In the genomic region with DNA sequence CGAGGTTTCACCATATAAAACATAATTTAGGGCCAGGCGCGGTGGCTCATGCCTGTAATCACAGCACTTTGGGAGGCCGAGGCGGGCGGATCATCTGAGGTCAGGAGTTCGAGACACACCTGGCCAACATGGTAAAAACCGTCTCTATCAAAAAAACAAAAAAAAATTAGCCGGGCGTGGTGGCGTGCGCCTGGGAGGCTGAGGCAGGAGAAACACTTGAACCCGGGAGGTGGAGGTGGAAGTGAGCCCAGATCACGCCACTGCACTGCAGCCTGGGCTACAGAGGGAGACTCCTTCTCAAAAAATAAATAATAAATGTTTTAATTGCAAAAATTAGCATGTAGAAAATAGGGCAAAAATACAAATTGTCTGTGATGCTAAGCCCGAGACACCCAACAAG, we compare ENCODE assay signal across 8 cellular contexts. TPM values are rescaled to one million over a fixed set of nuclear protein-coding genes. Genes with fewer than 3 reads are reported as not detected.
DNase-seq lines count a peak whose midpoint lies in the region; ATAC-seq and TF ChIP-seq lines count a peak whose summit lies in the region.

No MANE protein-coding gene starts in this region.

- H3K4me3 Mint-ChIP-seq in mesothelial cell of epicardium, result peak overlapping the region; percentile 87

- peak overlapping the region; percentile 94 for H3K4me3 ChIP-seq in HL-60 (replicated peaks; ENCODE audit: insufficient read depth, low read length)
- H3K4me3 ChIP-seq in body of pancreas, result peak overlapping the region in 1 of 2 donors; percentile 55

- no peaks in the 10 kb centered on the region for H3K36me3 ChIP-seq in body of pancreas (replicated peaks in 1 of 2; ENCODE audit: insufficient read depth in 1 of 2, low read depth in 2 of 2)

- H3K9me3 ChIP-seq in body of pancreas, result no peaks in the 10 kb centered on the region

- DNase-seq in HL-60 (ENCODE audit: low read depth in 1 of 2, low spot score in 1 of 2) (no peak), body of pancreas (no peak), mesothelial cell of epicardium (ENCODE audit: low spot score in 2 of 2, unreplicated experiment in 2 of 2) (no peak), HT-29 (ENCODE audit: low spot score) (no peak), foreskin keratinocyte (no peak), posterior cingulate gyrus (no peak)

- ATAC-seq in body of pancreas (no peak), GM18867 (IDR thresholded peaks at IDR 0.05; ENCODE audit: unreplicated experiment) (no peak), foreskin keratinocyte (no peak)

- TF ChIP-seq CTCF in 22Rv1 (IDR thresholded peaks at IDR 0.05) (no peak), HL-60 (IDR thresholded peaks at IDR 0.05; ENCODE audit: insufficient read depth, low read length) (no peak), body of pancreas (IDR thresholded peaks at IDR 0.05) (no peak), mesothelial cell of epicardium (IDR thresholded peaks at IDR 0.05; ENCODE audit: unreplicated experiment) (no peak), foreskin keratinocyte (conservative IDR thresholded peaks at IDR 0.05) (no peak)

- H3K27me3 ChIP-seq in HL-60 (ENCODE audit: insufficient read depth, poor library complexity, severe bottlenecking), result no peaks in the 10 kb centered on the region
- H3K27me3 ChIP-seq in body of pancreas, result no peaks in the 10 kb centered on the region
- no peaks in the 10 kb centered on the region for H3K27me3 ChIP-seq in foreskin keratinocyte

- H3K4me1 ChIP-seq in body of pancreas (peaks cover 21% of the 10 kb centered on the region), foreskin keratinocyte (no peaks in the 10 kb centered on the region)

- peaks cover 12% of the 10 kb centered on the region for H3K36me3 Mint-ChIP-seq in mesothelial cell of epicardium

- H3K4me1 Mint-ChIP-seq in mesothelial cell of epicardium, result peaks cover 18% of the 10 kb centered on the region

- peaks cover 6% of the 10 kb centered on the region for H3K9me3 Mint-ChIP-seq in mesothelial cell of epicardium

- 58 to 62% methylated on average over 15 of the region's 15 CpGs for WGBS in body of pancreas, 2 donors

- intact Hi-C loops in body of pancreas (cut with DNase I) (no loop called here), posterior cingulate gyrus (cut with DNase I) (loop anchor here (10.0 kb wide), 2 partner anchors 139 to 151 kb away; a partner anchor contains a TSS)

- TF ChIP-seq POLR2A in body of pancreas (IDR thresholded peaks at IDR 0.05), result no peak

- H3K27ac ChIP-seq in 22Rv1, result peak overlapping the region; percentile 85
- H3K27ac ChIP-seq in HL-60 (replicated peaks), result peak overlapping the region; percentile 83
- H3K27ac ChIP-seq in body of pancreas, result peak overlapping the region in 3 of 4 donors; percentile 65 to 85 (median 82)
- no peak overlapping the region for H3K27ac ChIP-seq in foreskin keratinocyte

- peak overlapping the region; percentile 94 for H3K27ac Mint-ChIP-seq in mesothelial cell of epicardium

- no peaks in the 10 kb centered on the region for H3K27me3 Mint-ChIP-seq in mesothelial cell of epicardium (ENCODE audit: low read depth)

RNA-seq across cellular contexts. Expression of a gene that starts 1.0 kb away (rescaled TPM):
- total RNA-seq in body of pancreas (10 to 100 TPM; 27.8 to 46.8 TPM), mesothelial cell of epicardium (38.7 to 46.1 TPM (median 45.7 TPM) in 3 replicates), foreskin keratinocyte (14.1 and 15.5 TPM in 2 replicates)
- total RNA-seq in HT-29 (2014; rRNA removed; shearing (Covaris generic)), result 20.5 and 26.1 TPM in 2 replicates
- polyA plus RNA-seq in foreskin keratinocyte, result 8.9 and 11.1 TPM in 2 replicates

RNA-seq across cellular contexts. Expression of a gene that starts 5.7 kb away (rescaled TPM):
- total RNA-seq in body of pancreas (10 to 100 TPM in 1 of 2 donors, 1 to 10 TPM in 1; 7.5 to 10.9 TPM), mesothelial cell of epicardium (41.0 to 44.4 TPM (median 44.1 TPM) in 3 replicates), foreskin keratinocyte (12.1 and 16.9 TPM in 2 replicates)
- 3.9 and 4.3 TPM in 2 replicates for total RNA-seq in HT-29 (2014; rRNA removed; shearing (Covaris generic))
- 6.7 and 7.2 TPM in 2 replicates for polyA plus RNA-seq in foreskin keratinocyte
